13 cellular contexts compared by ENCODE assay signal in genomic region chr3:149618151-149619123, GRCh38. TPM values are rescaled to one million over a fixed set of nuclear protein-coding genes. Genes with fewer than 3 reads are reported as not detected.
A peak's percentile ranks its signal among the peaks of the same experiment; 100 is the strongest.
DNase-seq lines count a peak whose midpoint lies in the region; ATAC-seq and TF ChIP-seq lines count a peak whose summit lies in the region.
"Had no signal": no experiment of that assay in that cellular context is flagged by ENCODE, and none has a peak within 500 bp of the region (broad histone marks: within the 10 kb centered on the region; RNA-seq: fewer than 3 reads in every experiment).

No MANE protein-coding gene starts in this region.

- H3K4me1 ChIP-seq in adrenal gland (replicated peaks in 1 of 2) (peaks cover 0 to 21% of the 10 kb centered on the region in 2 donors), foreskin keratinocyte (peaks cover 24% of the 10 kb centered on the region)

- no peaks in the 10 kb centered on the region for H3K27me3 ChIP-seq in adrenal gland
- H3K27me3 ChIP-seq in foreskin keratinocyte, result no peaks in the 10 kb centered on the region
- H3K27me3 ChIP-seq: dorsolateral prefrontal cortex, pancreas had no signal

- no peaks in the 10 kb centered on the region for H3K36me3 ChIP-seq in adrenal gland (replicated peaks in 1 of 2)
- H3K36me3 ChIP-seq: BLaER1 treated with 17β-estradiol and CSF1 and Interleukin-3, amounts not matched to agents 10 nM and 100 nM; pancreas had no signal

- H3K9me3 ChIP-seq in adrenal gland (replicated peaks in 1 of 3), result no peaks in the 10 kb centered on the region
- H3K9me3 ChIP-seq: pancreas had no signal

- H3K9me3 Mint-ChIP-seq in activated T-helper 2 cell treated with anti-CD3 and anti-CD28 coated beads, Interferon-gamma antibody, Interleukin-2, Interleukin-4, amounts not matched to agents 10 μg/mL and 5 μg/mL and 100 μg/mL, durations not matched to agents 14 hours and 24 hours and 36 hours, result no peaks in the 10 kb centered on the region
- no peaks in the 10 kb centered on the region for H3K9me3 Mint-ChIP-seq in stimulated activated naive B cell treated with anti-CD40 and anti-IgM and Interleukin-4, amounts not matched to agents 10 μg/mL and 1 μg/mL and 100 μg/mL, for 72 hours

- DNase-seq in G401 (ENCODE audit: low spot score) (peak; percentile 82), adrenal gland (peak; percentile 30 to 68 (median 41)), foreskin keratinocyte (peak; percentile 58 to 79), omental fat pad (ENCODE audit: low spot score) (no peak), UCSD-AML1 (lab: John Stamatoyannopoulos, UW; ENCODE audit: unreplicated experiment) (no peak)
- DNase-seq in activated T-helper 2 cell treated with anti-CD3 and anti-CD28 coated beads, Interferon-gamma antibody, Interleukin-2, Interleukin-4, amounts not matched to agents 10 μg/mL and 5 μg/mL and 100 μg/mL, durations not matched to agents 14 hours and 24 hours and 36 hours (ENCODE audit: low spot score), result no peak
- DNase-seq in stimulated activated naive B cell treated with anti-CD40 and anti-IgM and Interleukin-4, amounts not matched to agents 10 μg/mL and 1 μg/mL and 100 μg/mL, for 72 hours, result no peak
- DNase-seq: activated CD4-positive, CD25-positive, alpha-beta regulatory T cell; NCI-H1436 treated with DMSO at 0.1 percent for 48 hours; pancreas had no signal

- intact Hi-C loops in adrenal gland (cut with DNase I), result no loop called here
- intact Hi-C loops in activated T-helper 2 cell treated with anti-CD3 and anti-CD28 coated beads, Interferon-gamma antibody, Interleukin-2, Interleukin-4, amounts not matched to agents 10 μg/mL and 5 μg/mL and 100 μg/mL, durations not matched to agents 14 hours and 24 hours and 36 hours (cut with micrococcal nuclease), result no loop called here

- in situ Hi-C loops in G401 (cut with HindIII; ENCODE audit: low sequenced_read_pairs), result loop anchor here (5.0 kb wide), 1 partner anchor 41 kb away; no protein-coding TSS in a partner anchor

- H3K4me3 ChIP-seq in adrenal gland, result no peak overlapping the region
- H3K4me3 ChIP-seq: BLaER1 treated with 17β-estradiol and CSF1 and Interleukin-3, amounts not matched to agents 10 nM and 100 nM; dorsolateral prefrontal cortex; pancreas had no signal

- no peak for TF ChIP-seq POLR2A in adrenal gland (IDR thresholded peaks at IDR 0.05)

- ATAC-seq in foreskin keratinocyte (peak; percentile 54), omental fat pad (ENCODE audit: low FRiP score) (peak; percentile 25), HG03039 (IDR thresholded peaks at IDR 0.05; ENCODE audit: unreplicated experiment) (no peak)
- ATAC-seq in stimulated activated naive B cell treated with anti-CD40 and anti-IgM and Interleukin-4, amounts not matched to agents 10 μg/mL and 1 μg/mL and 100 μg/mL, for 72 hours (replicated peaks), result no peak

- no peak overlapping the region for H3K4me3 Mint-ChIP-seq in activated T-helper 2 cell treated with anti-CD3 and anti-CD28 coated beads, Interferon-gamma antibody, Interleukin-2, Interleukin-4, amounts not matched to agents 10 μg/mL and 5 μg/mL and 100 μg/mL, durations not matched to agents 14 hours and 24 hours and 36 hours (ENCODE audit: low read depth)
- H3K4me3 Mint-ChIP-seq in stimulated activated naive B cell treated with anti-CD40 and anti-IgM and Interleukin-4, amounts not matched to agents 10 μg/mL and 1 μg/mL and 100 μg/mL, for 72 hours, result no peak overlapping the region

- WGBS in adrenal gland, 4 donors, result 60 to 68% (median 65%) methylated on average over 15 of the region's 15 CpGs

- H3K27me3 Mint-ChIP-seq in activated T-helper 2 cell treated with anti-CD3 and anti-CD28 coated beads, Interferon-gamma antibody, Interleukin-2, Interleukin-4, amounts not matched to agents 10 μg/mL and 5 μg/mL and 100 μg/mL, durations not matched to agents 14 hours and 24 hours and 36 hours (ENCODE audit: low read depth), result peaks cover 5% of the 10 kb centered on the region
- peaks cover 23 to 26% of the 10 kb centered on the region in 2 donors for H3K27me3 Mint-ChIP-seq in stimulated activated naive B cell treated with anti-CD40 and anti-IgM and Interleukin-4, amounts not matched to agents 10 μg/mL and 1 μg/mL and 100 μg/mL, for 72 hours

- H3K36me3 Mint-ChIP-seq in activated T-helper 2 cell treated with anti-CD3 and anti-CD28 coated beads, Interferon-gamma antibody, Interleukin-2, Interleukin-4, amounts not matched to agents 10 μg/mL and 5 μg/mL and 100 μg/mL, durations not matched to agents 14 hours and 24 hours and 36 hours (ENCODE audit: low read depth), result no peaks in the 10 kb centered on the region
- H3K36me3 Mint-ChIP-seq in stimulated activated naive B cell treated with anti-CD40 and anti-IgM and Interleukin-4, amounts not matched to agents 10 μg/mL and 1 μg/mL and 100 μg/mL, for 72 hours, result no peaks in the 10 kb centered on the region

- no peak for TF ChIP-seq CTCF in adrenal gland (IDR thresholded peaks at IDR 0.05)
- TF ChIP-seq CTCF in foreskin keratinocyte (conservative IDR thresholded peaks at IDR 0.05), result no peak
- no peak for TF ChIP-seq CTCF in omental fat pad (IDR thresholded peaks at IDR 0.05)

- no peak overlapping the region for H3K27ac ChIP-seq in adrenal gland
- no peak overlapping the region for H3K27ac ChIP-seq in foreskin keratinocyte
- H3K27ac ChIP-seq: BLaER1 treated with 17β-estradiol and CSF1 and Interleukin-3, amounts not matched to agents 10 nM and 100 nM had no signal

- H3K27ac Mint-ChIP-seq in activated T-helper 2 cell treated with anti-CD3 and anti-CD28 coated beads, Interferon-gamma antibody, Interleukin-2, Interleukin-4, amounts not matched to agents 10 μg/mL and 5 μg/mL and 100 μg/mL, durations not matched to agents 14 hours and 24 hours and 36 hours, result no peak overlapping the region
- H3K27ac Mint-ChIP-seq in stimulated activated naive B cell treated with anti-CD40 and anti-IgM and Interleukin-4, amounts not matched to agents 10 μg/mL and 1 μg/mL and 100 μg/mL, for 72 hours, result no peak overlapping the region

- H3K4me1 Mint-ChIP-seq in activated T-helper 2 cell treated with anti-CD3 and anti-CD28 coated beads, Interferon-gamma antibody, Interleukin-2, Interleukin-4, amounts not matched to agents 10 μg/mL and 5 μg/mL and 100 μg/mL, durations not matched to agents 14 hours and 24 hours and 36 hours (ENCODE audit: low read depth), result peaks cover 31% of the 10 kb centered on the region
- H3K4me1 Mint-ChIP-seq in stimulated activated naive B cell treated with anti-CD40 and anti-IgM and Interleukin-4, amounts not matched to agents 10 μg/mL and 1 μg/mL and 100 μg/mL, for 72 hours, result no peaks in the 10 kb centered on the region

RNA-seq across cellular contexts. Expression of gene WWTR1, which starts 39.4 kb away (rescaled TPM):
- 16.1 and 28.2 TPM in 2 replicates for total RNA-seq in G401 (2014; rRNA removed; shearing (Covaris generic))
- total RNA-seq in adrenal gland (10 to 100 TPM; 26.7 to 56.2 (median 41.6) TPM), foreskin keratinocyte (14.8 and 23.6 TPM in 2 replicates), omental fat pad (100 to 1,000 TPM in 1 of 4 donors, 10 to 100 TPM in 3; 57.4 to 130 (median 77.7) TPM)
- polyA plus RNA-seq in adrenal gland (10 to 100 TPM; 11.9 to 33.0 (median 17.2) TPM), foreskin keratinocyte (7.2 and 12.6 TPM in 2 replicates)
- 2.6 TPM in 2 replicates for total RNA-seq in activated T-helper 2 cell treated with anti-CD3 and anti-CD28 coated beads, Interferon-gamma antibody, Interleukin-2, Interleukin-4, amounts not matched to agents 10 μg/mL and 5 μg/mL and 100 μg/mL, durations not matched to agents 14 hours and 24 hours and 36 hours

Comparison
In these comparisons a context has a peak if more than half of its experiments do, and no peak if none do; other contexts are left out.
1. DNase-seq: peak in G401 (single experiment), adrenal gland (7 of 7) and foreskin keratinocyte (2 of 2); none in omental fat pad (single experiment), UCSD-AML1 (single experiment), activated T-helper 2 cell treated with anti-CD3 and anti-CD28 coated beads, Interferon-gamma antibody, Interleukin-2, Interleukin-4, amounts not matched to agents 10 μg/mL and 5 μg/mL and 100 μg/mL, durations not matched to agents 14 hours and 24 hours and 36 hours (single experiment) and stimulated activated naive B cell treated with anti-CD40 and anti-IgM and Interleukin-4, amounts not matched to agents 10 μg/mL and 1 μg/mL and 100 μg/mL, for 72 hours (single experiment).
2. ATAC-seq: peak in foreskin keratinocyte (single experiment) and omental fat pad (single experiment); none in HG03039 (single experiment) and stimulated activated naive B cell treated with anti-CD40 and anti-IgM and Interleukin-4, amounts not matched to agents 10 μg/mL and 1 μg/mL and 100 μg/mL, for 72 hours (0 of 2).